In genomic region chr2:20438334-20439192, GRCh38 we compare ENCODE assay signal across 10 cellular contexts. TPM values are rescaled to one million over a fixed set of nuclear protein-coding genes. Genes with fewer than 3 reads are reported as not detected.
DNase-seq lines count a peak whose midpoint lies in the region; ATAC-seq and TF ChIP-seq lines count a peak whose summit lies in the region.
"Had no signal": no experiment of that assay in that cellular context is flagged by ENCODE, and none has a peak within 500 bp of the region (broad histone marks: within the 10 kb centered on the region; RNA-seq: fewer than 3 reads in every experiment).

No MANE protein-coding gene starts in this region.

- TF ChIP-seq POLR2A in spleen (IDR thresholded peaks at IDR 0.05) = no peak

- H3K4me1 Mint-ChIP-seq in activated naive CD8-positive, alpha-beta T cell treated with anti-CD3 and anti-CD28 coated beads, Interleukin-2, amount 50 U/mL, for 24 hours = peaks cover 2% of the 10 kb centered on the region
- H3K4me1 Mint-ChIP-seq in stimulated activated naive B cell treated with anti-CD40 and anti-IgM and Interleukin-4, amounts not matched to agents 10 μg/mL and 1 μg/mL and 100 μg/mL, for 72 hours = peaks cover 0 to 1% of the 10 kb centered on the region in 2 donors
- H3K4me1 Mint-ChIP-seq in effector memory CD8-positive, alpha-beta T cell (ENCODE audit: low read depth in 2 of 2) = no peaks in the 10 kb centered on the region
- H3K4me1 Mint-ChIP-seq: central memory CD8-positive, alpha-beta T cell had no signal

- DNase-seq in HT-29 (ENCODE audit: low spot score) = peak; percentile 64
- DNase-seq in SJSA1 (ENCODE audit: low read depth in 1 of 2, low spot score in 2 of 2) = peak in 1 of 2 experiments; percentile 86
- no peak for DNase-seq in heart right ventricle
- peak; percentile 36 for DNase-seq in spleen
- DNase-seq in activated naive CD8-positive, alpha-beta T cell treated with anti-CD3 and anti-CD28 coated beads, Interleukin-2, amount 50 U/mL, for 24 hours = no peak
- DNase-seq in stimulated activated naive B cell treated with anti-CD40 and anti-IgM and Interleukin-4, amounts not matched to agents 10 μg/mL and 1 μg/mL and 100 μg/mL, for 72 hours = no peak
- DNase-seq in NCI-H82 treated with DMSO at 0.1 percent for 48 hours (lab: John Stamatoyannopoulos, UW; ENCODE audit: unreplicated experiment) = no peak
- no peak for DNase-seq in effector memory CD8-positive, alpha-beta T cell
- DNase-seq: stimulated activated CD4-positive, alpha-beta T cell treated with anti-CD3 and anti-CD28 coated beads, Interleukin-1b, Interleukin-23, amount 100 ng/mL, for 48 hours had no signal

- intact Hi-C loops in heart right ventricle (cut with DNase I) = loop anchor here in 1 of 10 donors (5.0 kb wide), 1 partner anchor 61 kb away; no protein-coding TSS in a partner anchor
- intact Hi-C loops in spleen (cut with DNase I; ENCODE audit: low total_unique reads) = no loop called here

- H3K9me3 ChIP-seq in SJSA1 (replicated peaks) (no peaks in the 10 kb centered on the region), heart right ventricle (no peaks in the 10 kb centered on the region), spleen (no peaks in the 10 kb centered on the region)

- peak in 7 of 8 donors; percentile 39 to 88 (median 64) for ATAC-seq in heart right ventricle
- no peak for ATAC-seq in activated naive CD8-positive, alpha-beta T cell treated with anti-CD3 and anti-CD28 coated beads, Interleukin-2, amount 50 U/mL, for 24 hours
- ATAC-seq in stimulated activated naive B cell treated with anti-CD40 and anti-IgM and Interleukin-4, amounts not matched to agents 10 μg/mL and 1 μg/mL and 100 μg/mL, for 72 hours (replicated peaks) = no peak
- no peak for ATAC-seq in effector memory CD8-positive, alpha-beta T cell (replicated peaks)

- no peaks in the 10 kb centered on the region for H3K9me3 Mint-ChIP-seq in activated naive CD8-positive, alpha-beta T cell treated with anti-CD3 and anti-CD28 coated beads, Interleukin-2, amount 50 U/mL, for 24 hours
- H3K9me3 Mint-ChIP-seq in stimulated activated naive B cell treated with anti-CD40 and anti-IgM and Interleukin-4, amounts not matched to agents 10 μg/mL and 1 μg/mL and 100 μg/mL, for 72 hours = no peaks in the 10 kb centered on the region
- no peaks in the 10 kb centered on the region for H3K9me3 Mint-ChIP-seq in effector memory CD8-positive, alpha-beta T cell
- H3K9me3 Mint-ChIP-seq: central memory CD8-positive, alpha-beta T cell had no signal

- H3K27ac ChIP-seq in SJSA1 = peak overlapping the region; percentile 87
- H3K27ac ChIP-seq in heart right ventricle = peak overlapping the region in 7 of 10 donors; percentile 22 to 91 (median 40)
- peak overlapping the region in 7 of 8 donors; percentile 37 to 84 (median 67) for H3K27ac ChIP-seq in spleen

- 42 to 46% methylated on average over 7 of the region's 7 CpGs for WGBS in heart right ventricle, 2 donors
- 52 to 71% (median 64%) methylated on average over 7 of the region's 7 CpGs for WGBS in spleen, 5 donors

- H3K4me1 ChIP-seq in SJSA1 (replicated peaks) (peaks cover 21% of the 10 kb centered on the region), heart right ventricle (peaks cover 0 to 39% (median 8%) of the 10 kb centered on the region in 9 donors), spleen (peaks cover 0 to 36% (median 12%) of the 10 kb centered on the region in 6 donors)

- H3K36me3 ChIP-seq in SJSA1 (no peaks in the 10 kb centered on the region), heart right ventricle (no peaks in the 10 kb centered on the region), spleen (no peaks in the 10 kb centered on the region)

- H3K36me3 Mint-ChIP-seq in activated naive CD8-positive, alpha-beta T cell treated with anti-CD3 and anti-CD28 coated beads, Interleukin-2, amount 50 U/mL, for 24 hours (ENCODE audit: low read depth) = no peaks in the 10 kb centered on the region
- no peaks in the 10 kb centered on the region for H3K36me3 Mint-ChIP-seq in stimulated activated naive B cell treated with anti-CD40 and anti-IgM and Interleukin-4, amounts not matched to agents 10 μg/mL and 1 μg/mL and 100 μg/mL, for 72 hours
- no peaks in the 10 kb centered on the region for H3K36me3 Mint-ChIP-seq in effector memory CD8-positive, alpha-beta T cell (ENCODE audit: insufficient read depth)

- peaks cover 18% of the 10 kb centered on the region for H3K27me3 Mint-ChIP-seq in activated naive CD8-positive, alpha-beta T cell treated with anti-CD3 and anti-CD28 coated beads, Interleukin-2, amount 50 U/mL, for 24 hours
- peaks cover 29% of the 10 kb centered on the region in 2 donors for H3K27me3 Mint-ChIP-seq in stimulated activated naive B cell treated with anti-CD40 and anti-IgM and Interleukin-4, amounts not matched to agents 10 μg/mL and 1 μg/mL and 100 μg/mL, for 72 hours
- H3K27me3 Mint-ChIP-seq in effector memory CD8-positive, alpha-beta T cell = peaks cover 8 to 50% of the 10 kb centered on the region in 2 donors

- H3K27me3 ChIP-seq in SJSA1 (replicated peaks) (no peaks in the 10 kb centered on the region), heart right ventricle (no peaks in the 10 kb centered on the region), spleen (replicated peaks in 1 of 7) (peaks cover 0 to 4% (median 0%) of the 10 kb centered on the region in 7 donors)

- no peak for TF ChIP-seq CTCF in heart right ventricle (IDR thresholded peaks at IDR 0.05)
- no peak for TF ChIP-seq CTCF in spleen (IDR thresholded peaks at IDR 0.05 in 8 of 11, conservative IDR thresholded peaks at IDR 0.05 in 3 of 11)

- H3K4me3 ChIP-seq in SJSA1 (peak overlapping the region; percentile 26), heart right ventricle (no peak overlapping the region), spleen (peak overlapping the region in 1 of 8 donors; percentile 23)

- H3K27ac Mint-ChIP-seq in activated naive CD8-positive, alpha-beta T cell treated with anti-CD3 and anti-CD28 coated beads, Interleukin-2, amount 50 U/mL, for 24 hours = no peak overlapping the region
- no peak overlapping the region for H3K27ac Mint-ChIP-seq in stimulated activated naive B cell treated with anti-CD40 and anti-IgM and Interleukin-4, amounts not matched to agents 10 μg/mL and 1 μg/mL and 100 μg/mL, for 72 hours
- no peak overlapping the region for H3K27ac Mint-ChIP-seq in effector memory CD8-positive, alpha-beta T cell

- no peak overlapping the region for H3K4me3 Mint-ChIP-seq in activated naive CD8-positive, alpha-beta T cell treated with anti-CD3 and anti-CD28 coated beads, Interleukin-2, amount 50 U/mL, for 24 hours
- no peak overlapping the region for H3K4me3 Mint-ChIP-seq in stimulated activated naive B cell treated with anti-CD40 and anti-IgM and Interleukin-4, amounts not matched to agents 10 μg/mL and 1 μg/mL and 100 μg/mL, for 72 hours
- no peak overlapping the region for H3K4me3 Mint-ChIP-seq in effector memory CD8-positive, alpha-beta T cell
- H3K4me3 Mint-ChIP-seq: central memory CD8-positive, alpha-beta T cell had no signal

RNA-seq across cellular contexts. Expression of gene RHOB, which starts 8.3 kb away (rescaled TPM):
- 702 and 712 TPM in 2 replicates for total RNA-seq in HT-29 (2014; rRNA removed; shearing (Covaris generic))
- 399 and 453 TPM in 2 replicates for total RNA-seq in SJSA1 (2014; rRNA removed; shearing (Covaris generic))
- total RNA-seq in heart right ventricle = 100 to 1,000 TPM; 105 to 313 (median 157) TPM
- 100 to 1,000 TPM; 151 to 337 TPM for polyA plus RNA-seq in heart right ventricle
- 100 to 1,000 TPM in 6 of 7 donors, 10 to 100 TPM in 1; 94.3 to 309 (median 233) TPM for total RNA-seq in spleen
- 10 to 100 TPM; 32.6 to 69.0 (median 61.0) TPM for polyA plus RNA-seq in spleen

Comparison
In these comparisons a context has a peak if more than half of its experiments do, and no peak if none do; other contexts are left out.
1. DNase-seq: peak in HT-29 (single experiment) and spleen (single experiment); none in heart right ventricle (0 of 2), activated naive CD8-positive, alpha-beta T cell treated with anti-CD3 and anti-CD28 coated beads, Interleukin-2, amount 50 U/mL, for 24 hours (single experiment), stimulated activated naive B cell treated with anti-CD40 and anti-IgM and Interleukin-4, amounts not matched to agents 10 μg/mL and 1 μg/mL and 100 μg/mL, for 72 hours (single experiment), NCI-H82 treated with DMSO at 0.1 percent for 48 hours (single experiment) and effector memory CD8-positive, alpha-beta T cell (0 of 3).
2. ATAC-seq: peak in heart right ventricle (7 of 8); none in activated naive CD8-positive, alpha-beta T cell treated with anti-CD3 and anti-CD28 coated beads, Interleukin-2, amount 50 U/mL, for 24 hours (single experiment), stimulated activated naive B cell treated with anti-CD40 and anti-IgM and Interleukin-4, amounts not matched to agents 10 μg/mL and 1 μg/mL and 100 μg/mL, for 72 hours (0 of 2) and effector memory CD8-positive, alpha-beta T cell (single experiment).
3. Peak in every context shown above with its lines, with median percentiles within 50 percentile points of each other: H3K27ac ChIP-seq.